Comparison of ENCODE assay signal across 1 cellular context in the genomic region with DNA sequence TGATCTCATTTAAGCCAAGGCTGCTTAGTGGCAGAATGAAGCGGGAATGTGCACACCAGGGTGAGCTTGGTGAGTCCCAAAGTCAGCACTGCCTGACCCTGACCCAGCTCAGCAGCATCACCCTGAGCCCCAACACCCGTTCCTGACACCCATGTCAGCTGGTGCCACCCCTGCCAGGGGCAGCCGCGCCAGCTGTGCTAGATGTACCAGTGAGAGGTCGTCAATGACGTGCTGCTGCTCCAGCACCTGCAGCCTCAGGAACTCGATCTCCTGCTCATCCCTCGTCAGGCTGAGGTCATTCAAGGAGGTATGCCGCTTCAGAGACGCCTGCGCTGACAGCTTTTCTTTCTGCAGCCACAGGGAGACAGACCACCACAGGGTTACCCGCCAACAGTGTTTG.
TF ChIP-seq lines count a peak whose summit lies in the region.

No MANE protein-coding gene starts in this region.

TF ChIP-seq in HepG2, 621 proteins besides CTCF, POLR2A, EP300 and RAD21 (continued from another document):
- no peak for TF ChIP-seq ARID5B (CRISPR knock-in tag; IDR thresholded peaks at IDR 0.05)
